17 cellular contexts compared by ENCODE assay signal in genomic region chr9:130189840-130190239, GRCh38. TPM values are rescaled to one million over a fixed set of nuclear protein-coding genes. Genes with fewer than 3 reads are reported as not detected.
A peak's percentile ranks its signal among the peaks of the same experiment; 100 is the strongest.
DNase-seq lines count a peak whose midpoint lies in the region; ATAC-seq and TF ChIP-seq lines count a peak whose summit lies in the region.
"Had no signal": no experiment of that assay in that cellular context is flagged by ENCODE, and none has a peak within 500 bp of the region (broad histone marks: within the 10 kb centered on the region; RNA-seq: fewer than 3 reads in every experiment).

No MANE protein-coding gene starts in this region.

- TF ChIP-seq CTCF in cardiac fibroblast (IDR thresholded peaks at IDR 0.05; ENCODE audit: low read depth, low read length) = no peak
- no peak for TF ChIP-seq CTCF in glutamatergic neuron (IDR thresholded peaks at IDR 0.05; ENCODE audit: partially characterized antibody, unreplicated experiment)
- TF ChIP-seq CTCF in tibial artery (IDR thresholded peaks at IDR 0.05) = peak in 1 of 2 experiments; percentile 19
- TF ChIP-seq CTCF in gastrocnemius medialis (IDR thresholded peaks at IDR 0.05 in 4 of 5, conservative IDR thresholded peaks at IDR 0.05 in 1 of 5) = no peak

- H3K9me3 Mint-ChIP-seq in glutamatergic neuron (ENCODE audit: unreplicated experiment) = peaks cover 19% of the 10 kb centered on the region
- H3K9me3 Mint-ChIP-seq: CD4-positive, alpha-beta T cell; stimulated activated naive CD8-positive, alpha-beta T cell treated with anti-CD3 and anti-CD28 coated beads, Interleukin-15, amount 100 ng/mL, for 72 hours had no signal

- no peaks in the 10 kb centered on the region for H3K27me3 ChIP-seq in tibial artery
- H3K27me3 ChIP-seq in gastrocnemius medialis = no peaks in the 10 kb centered on the region
- H3K27me3 ChIP-seq: breast epithelium had no signal

- in situ Hi-C loops in gastrocnemius medialis (cut with MboI; ENCODE audit: low sequenced_read_pairs in 4 of 4) = no loop called here

- DNase-seq in LHCN-M2 (ENCODE audit: low read depth) (peak; percentile 39), cardiac fibroblast (ENCODE audit: low read depth in 2 of 2) (peak; percentile 77 to 78), glutamatergic neuron (no peak), tibial artery (no peak), DMS153 (lab: John Stamatoyannopoulos, UW) (no peak), NCI-H1694 treated with DMSO at 0.1 percent for 48 hours (lab: John Stamatoyannopoulos, UW) (no peak), gastrocnemius medialis (no peak)
- DNase-seq: activated gamma-delta T cell; CD4-positive, alpha-beta T cell; effector memory CD4-positive, alpha-beta T cell; left cardiac atrium; NCI-H187 treated with DMSO at 0.1 percent for 48 hours; NCI-H526 treated with DMSO at 0.1 percent for 48 hours; PC-3; stimulated activated naive CD8-positive, alpha-beta T cell treated with anti-CD3 and anti-CD28 coated beads, Interleukin-15, amount 100 ng/mL, for 72 hours had no signal

- H3K27ac Mint-ChIP-seq in glutamatergic neuron (ENCODE audit: unreplicated experiment) = no peak overlapping the region
- H3K27ac Mint-ChIP-seq: CD4-positive, alpha-beta T cell had no signal

- H3K36me3 Mint-ChIP-seq in glutamatergic neuron (ENCODE audit: unreplicated experiment) = no peaks in the 10 kb centered on the region

- intact Hi-C loops in tibial artery (cut with DNase I; ENCODE audit: low total_unique reads) (no loop called here), gastrocnemius medialis (cut with DNase I; ENCODE audit: low total_unique reads) (no loop called here)

- H3K4me3 ChIP-seq in cardiac fibroblast (replicated peaks in 1 of 2; ENCODE audit: low read depth in 2 of 2, low read length in 2 of 2) (no peak overlapping the region), tibial artery (no peak overlapping the region), gastrocnemius medialis (no peak overlapping the region)
- H3K4me3 ChIP-seq: breast epithelium had no signal

- peaks cover 16% of the 10 kb centered on the region for H3K27me3 Mint-ChIP-seq in glutamatergic neuron (ENCODE audit: unreplicated experiment)
- H3K27me3 Mint-ChIP-seq: CD4-positive, alpha-beta T cell; stimulated activated naive CD8-positive, alpha-beta T cell treated with anti-CD3 and anti-CD28 coated beads, Interleukin-15, amount 100 ng/mL, for 72 hours had no signal

- H3K27ac ChIP-seq in tibial artery (peak overlapping the region; percentile 93 to 95), gastrocnemius medialis (no peak overlapping the region)
- H3K27ac ChIP-seq: breast epithelium had no signal

- no peaks in the 10 kb centered on the region for H3K9me3 ChIP-seq in tibial artery
- H3K9me3 ChIP-seq in gastrocnemius medialis = no peaks in the 10 kb centered on the region
- H3K9me3 ChIP-seq: breast epithelium had no signal

- H3K4me1 ChIP-seq in tibial artery (peaks cover 0 to 100% (median 87%) of the 10 kb centered on the region in 4 donors), gastrocnemius medialis (no peaks in the 10 kb centered on the region)

- H3K4me3 Mint-ChIP-seq in glutamatergic neuron (ENCODE audit: unreplicated experiment) = peak overlapping the region; percentile 31
- H3K4me3 Mint-ChIP-seq: CD4-positive, alpha-beta T cell; stimulated activated naive CD8-positive, alpha-beta T cell treated with anti-CD3 and anti-CD28 coated beads, Interleukin-15, amount 100 ng/mL, for 72 hours had no signal

- H3K36me3 ChIP-seq in tibial artery (no peaks in the 10 kb centered on the region), gastrocnemius medialis (no peaks in the 10 kb centered on the region)
- H3K36me3 ChIP-seq: breast epithelium had no signal

- ATAC-seq in gastrocnemius medialis = no peak
- ATAC-seq in GM19023 (IDR thresholded peaks at IDR 0.05; ENCODE audit: unreplicated experiment) = no peak
- ATAC-seq: left cardiac atrium; PC-3; stimulated activated naive CD8-positive, alpha-beta T cell treated with anti-CD3 and anti-CD28 coated beads, Interleukin-15, amount 100 ng/mL, for 72 hours had no signal

- TF ChIP-seq POLR2A in gastrocnemius medialis (IDR thresholded peaks at IDR 0.05) = no peak

- H3K4me1 Mint-ChIP-seq in glutamatergic neuron (ENCODE audit: low read depth, unreplicated experiment) = peaks cover 50% of the 10 kb centered on the region

RNA-seq across cellular contexts. Expression of gene NCS1, which starts 17.6 kb away (rescaled TPM):
- 65.1 and 70.1 TPM in 2 replicates for total RNA-seq in LHCN-M2 (2014; rRNA removed)
- 59.9 TPM for polyA plus RNA-seq in LHCN-M2 (2012)
- 312 TPM for total RNA-seq in glutamatergic neuron (ENCODE audit: unreplicated experiment)
- 1 to 10 TPM; 2.1 to 4.6 (median 2.5) TPM for total RNA-seq in gastrocnemius medialis

Comparison
In these comparisons a context has a peak if more than half of its experiments do, and no peak if none do; other contexts are left out.
1. DNase-seq: peak in LHCN-M2 (single experiment) and cardiac fibroblast (2 of 2); none in glutamatergic neuron (single experiment), tibial artery (0 of 2), DMS153 (single experiment), NCI-H1694 treated with DMSO at 0.1 percent for 48 hours (single experiment) and gastrocnemius medialis (0 of 2).
2. H3K27ac ChIP-seq: peak in tibial artery (2 of 2); none in gastrocnemius medialis (0 of 4).
3. RNA of gene NCS1, which starts 17.6 kb away (total RNA-seq): 312 TPM in glutamatergic neuron (single experiment) and 65.1 to 70.1 TPM in LHCN-M2; 2.1 to 4.6 TPM in gastrocnemius medialis; every median in the first group is over 10 times any median in the second.